ENCODE assay signal across 10 cellular contexts in genomic region chr1:206923009-206923960, GRCh38. TPM values are rescaled to one million over a fixed set of nuclear protein-coding genes. Genes with fewer than 3 reads are reported as not detected.
DNase-seq lines count a peak whose midpoint lies in the region; ATAC-seq lines count a peak whose summit lies in the region.
"Had no signal": no experiment of that assay in that cellular context is flagged by ENCODE, and none has a peak within 500 bp of the region (broad histone marks: within the 10 kb centered on the region; RNA-seq: fewer than 3 reads in every experiment).

No MANE protein-coding gene starts in this region.

- ATAC-seq in GM19452 (IDR thresholded peaks at IDR 0.05; ENCODE audit: unreplicated experiment) (peak; percentile 46), HG03565 (IDR thresholded peaks at IDR 0.05; ENCODE audit: unreplicated experiment) (peak; percentile 34)
- peak; percentile 73 to 83 for ATAC-seq in naive thymus-derived CD8-positive, alpha-beta T cell

- POLR2A ChIA-PET in naive thymus-derived CD8-positive, alpha-beta T cell (lab: Charles Lee), result interaction anchor here (0.6 to 13.0 kb wide), 13 partner anchors 7 to 900 kb away, joined by 3 to 562 read pairs (median 4); partner anchors contain the start of genes CD55, EIF2D and IL24

- no peaks in the 10 kb centered on the region for H3K27me3 ChIP-seq in BLaER1

- H3K36me3 Mint-ChIP-seq in naive thymus-derived CD8-positive, alpha-beta T cell, result peaks cover 23 to 25% (median 24%) of the 10 kb centered on the region in 3 donors

- H3K4me2 ChIP-seq in BLaER1, result peak overlapping the region; percentile 92

- H3K27ac Mint-ChIP-seq in naive thymus-derived CD8-positive, alpha-beta T cell, result no peak overlapping the region

- H3K27me3 Mint-ChIP-seq in naive thymus-derived CD8-positive, alpha-beta T cell, result no peaks in the 10 kb centered on the region

- peak overlapping the region; percentile 78 for H3K9ac ChIP-seq in BLaER1

- H3K9me3 ChIP-seq in BLaER1, result no peaks in the 10 kb centered on the region

- no peaks in the 10 kb centered on the region for H3K36me3 ChIP-seq in BLaER1

- H3K4me3 Mint-ChIP-seq in naive thymus-derived CD8-positive, alpha-beta T cell, result no peak overlapping the region

- peaks cover 14 to 34% (median 19%) of the 10 kb centered on the region in 4 donors for H3K4me1 Mint-ChIP-seq in naive thymus-derived CD8-positive, alpha-beta T cell

- H3K27ac ChIP-seq in BLaER1, result peak overlapping the region; percentile 92
- H3K27ac ChIP-seq: C4-2B had no signal

- H3K4me3 ChIP-seq in BLaER1, result peak overlapping the region; percentile 59

- H3K9me3 Mint-ChIP-seq in naive thymus-derived CD8-positive, alpha-beta T cell, result no peaks in the 10 kb centered on the region

- H3K4me1 ChIP-seq in BLaER1, result peaks cover 74% of the 10 kb centered on the region

- DNase-seq in activated CD8-positive, alpha-beta memory T cell treated with anti-CD3 and anti-CD28 coated beads, Interleukin-2, amount 50 U/mL, for 48 hours, result peak; percentile 78
- DNase-seq in naive thymus-derived CD8-positive, alpha-beta T cell, result peak; percentile 55 to 90 (median 80)
- DNase-seq in HPDE6-E6E7 (ENCODE audit: extremely low spot score) (no peak), NCI-H524 treated with DMSO at 0.1 percent for 48 hours (lab: John Stamatoyannopoulos, UW) (no peak), midbrain (lab: John Stamatoyannopoulos, UW) (no peak)

- no peaks in the 10 kb centered on the region for H4K20me1 ChIP-seq in BLaER1

RNA-seq across cellular contexts. Expression of gene FCMR, which starts 1.5 kb away (rescaled TPM):
- 100 to 1,000 TPM; 742 to 747 TPM for total RNA-seq in naive thymus-derived CD8-positive, alpha-beta T cell
- 100 to 1,000 TPM; 536 to 869 (median 596) TPM for polyA plus RNA-seq in naive thymus-derived CD8-positive, alpha-beta T cell
- total RNA-seq: pulmonary artery endothelial cell had no signal

RNA-seq across cellular contexts. Expression of gene PIGR, which starts 23.0 kb away (rescaled TPM):
- not detected for total RNA-seq in naive thymus-derived CD8-positive, alpha-beta T cell
- polyA plus RNA-seq in naive thymus-derived CD8-positive, alpha-beta T cell, result under 1 TPM in 1 of 3 donors, not detected in 2; 0.03 TPM
- total RNA-seq: pulmonary artery endothelial cell had no signal

RNA-seq across cellular contexts. Expression of gene IL24, which starts 26.0 kb away (rescaled TPM):
- not detected for total RNA-seq in naive thymus-derived CD8-positive, alpha-beta T cell
- polyA plus RNA-seq in naive thymus-derived CD8-positive, alpha-beta T cell, result 10 to 100 TPM; 16.3 to 29.8 (median 19.3) TPM
- total RNA-seq: pulmonary artery endothelial cell had no signal

RNA-seq across cellular contexts. Expression of gene FCAMR, which starts 47.0 kb away (rescaled TPM):
- not detected for total RNA-seq in naive thymus-derived CD8-positive, alpha-beta T cell
- polyA plus RNA-seq in naive thymus-derived CD8-positive, alpha-beta T cell, result not detected
- total RNA-seq: pulmonary artery endothelial cell had no signal

RNA-seq across cellular contexts. Expression of gene IL20, which starts 57.9 kb away (rescaled TPM):
- total RNA-seq in naive thymus-derived CD8-positive, alpha-beta T cell, result not detected
- not detected for polyA plus RNA-seq in naive thymus-derived CD8-positive, alpha-beta T cell
- total RNA-seq: pulmonary artery endothelial cell had no signal

Comparison
In these comparisons a context has a peak if more than half of its experiments do, and no peak if none do; other contexts are left out.
1. DNase-seq: peak in activated CD8-positive, alpha-beta memory T cell treated with anti-CD3 and anti-CD28 coated beads, Interleukin-2, amount 50 U/mL, for 48 hours (single experiment) and naive thymus-derived CD8-positive, alpha-beta T cell (10 of 10); none in HPDE6-E6E7 (single experiment), NCI-H524 treated with DMSO at 0.1 percent for 48 hours (single experiment) and midbrain (single experiment).
2. Peak in every context shown above with its lines, with median percentiles within 50 percentile points of each other: ATAC-seq.